1 cellular context compared by ENCODE assay signal in genomic region chr5:111783537-111783936, GRCh38.
TF ChIP-seq lines count a peak whose summit lies in the region.

No MANE protein-coding gene starts in this region.

TF ChIP-seq in IMR-90, 13 proteins besides CTCF, POLR2A, EP300 and RAD21 (continued from another document):
- TF ChIP-seq USF2 (IDR thresholded peaks at IDR 0.05; ENCODE audit: low read depth, low read length) (no peak), CHD1 (IDR thresholded peaks at IDR 0.05; ENCODE audit: low read depth, low read length) (no peak), NFE2L2 (IDR thresholded peaks at IDR 0.05; ENCODE audit: low read depth, low read length) (no peak), CEBPB (IDR thresholded peaks at IDR 0.05; ENCODE audit: low read depth, low read length) (no peak)
